Comparison of ENCODE assay signal across 1 cellular context in the genomic region with DNA sequence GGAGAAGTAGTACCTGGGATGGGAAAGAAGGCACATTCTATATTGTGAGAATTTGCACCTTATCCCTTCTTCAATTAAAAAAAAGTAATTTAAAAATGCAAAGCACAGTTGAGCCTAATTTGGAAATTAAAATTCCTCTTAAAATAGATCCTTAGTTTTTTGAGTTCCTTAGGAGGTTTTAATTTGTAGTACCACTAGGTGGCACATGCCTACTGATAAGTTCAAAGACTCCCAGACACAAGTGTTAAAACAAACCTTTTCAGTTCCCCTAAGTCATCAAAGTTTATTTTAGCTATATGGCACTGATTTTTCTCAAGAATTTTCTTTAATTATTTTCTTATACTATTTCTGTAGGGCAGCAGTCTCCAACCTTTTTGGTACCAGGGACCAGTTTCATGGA.
TF ChIP-seq lines count a peak whose summit lies in the region.

No MANE protein-coding gene starts in this region.

TF ChIP-seq in GM23338, 12 proteins besides CTCF, POLR2A, EP300 and RAD21:
- TF ChIP-seq, protein P1, sequence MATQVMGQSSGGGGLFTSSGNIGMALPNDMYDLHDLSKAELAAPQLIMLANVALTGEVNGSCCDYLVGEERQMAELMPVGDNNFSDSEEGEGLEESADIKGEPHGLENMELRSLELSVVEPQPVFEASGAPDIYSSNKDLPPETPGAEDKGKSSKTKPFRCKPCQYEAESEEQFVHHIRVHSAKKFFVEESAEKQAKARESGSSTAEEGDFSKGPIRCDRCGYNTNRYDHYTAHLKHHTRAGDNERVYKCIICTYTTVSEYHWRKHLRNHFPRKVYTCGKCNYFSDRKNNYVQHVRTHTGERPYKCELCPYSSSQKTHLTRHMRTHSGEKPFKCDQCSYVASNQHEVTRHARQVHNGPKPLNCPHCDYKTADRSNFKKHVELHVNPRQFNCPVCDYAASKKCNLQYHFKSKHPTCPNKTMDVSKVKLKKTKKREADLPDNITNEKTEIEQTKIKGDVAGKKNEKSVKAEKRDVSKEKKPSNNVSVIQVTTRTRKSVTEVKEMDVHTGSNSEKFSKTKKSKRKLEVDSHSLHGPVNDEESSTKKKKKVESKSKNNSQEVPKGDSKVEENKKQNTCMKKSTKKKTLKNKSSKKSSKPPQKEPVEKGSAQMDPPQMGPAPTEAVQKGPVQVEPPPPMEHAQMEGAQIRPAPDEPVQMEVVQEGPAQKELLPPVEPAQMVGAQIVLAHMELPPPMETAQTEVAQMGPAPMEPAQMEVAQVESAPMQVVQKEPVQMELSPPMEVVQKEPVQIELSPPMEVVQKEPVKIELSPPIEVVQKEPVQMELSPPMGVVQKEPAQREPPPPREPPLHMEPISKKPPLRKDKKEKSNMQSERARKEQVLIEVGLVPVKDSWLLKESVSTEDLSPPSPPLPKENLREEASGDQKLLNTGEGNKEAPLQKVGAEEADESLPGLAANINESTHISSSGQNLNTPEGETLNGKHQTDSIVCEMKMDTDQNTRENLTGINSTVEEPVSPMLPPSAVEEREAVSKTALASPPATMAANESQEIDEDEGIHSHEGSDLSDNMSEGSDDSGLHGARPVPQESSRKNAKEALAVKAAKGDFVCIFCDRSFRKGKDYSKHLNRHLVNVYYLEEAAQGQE (IDR thresholded peaks at IDR 0.05; ENCODE audit: unreplicated experiment) = no peak
- TF ChIP-seq EZH2phosphoT487 (IDR thresholded peaks at IDR 0.05; ENCODE audit: unreplicated experiment) (no peak), JUNB (IDR thresholded peaks at IDR 0.05; ENCODE audit: unreplicated experiment) (no peak), ZNF114 (CRISPR knock-in tag; IDR thresholded peaks at IDR 0.05) (no peak), NANOG (IDR thresholded peaks at IDR 0.05; ENCODE audit: borderline replicate concordance) (no peak), STAT1 (IDR thresholded peaks at IDR 0.05; ENCODE audit: unreplicated experiment) (no peak)
- TF ChIP-seq, protein P2, sequence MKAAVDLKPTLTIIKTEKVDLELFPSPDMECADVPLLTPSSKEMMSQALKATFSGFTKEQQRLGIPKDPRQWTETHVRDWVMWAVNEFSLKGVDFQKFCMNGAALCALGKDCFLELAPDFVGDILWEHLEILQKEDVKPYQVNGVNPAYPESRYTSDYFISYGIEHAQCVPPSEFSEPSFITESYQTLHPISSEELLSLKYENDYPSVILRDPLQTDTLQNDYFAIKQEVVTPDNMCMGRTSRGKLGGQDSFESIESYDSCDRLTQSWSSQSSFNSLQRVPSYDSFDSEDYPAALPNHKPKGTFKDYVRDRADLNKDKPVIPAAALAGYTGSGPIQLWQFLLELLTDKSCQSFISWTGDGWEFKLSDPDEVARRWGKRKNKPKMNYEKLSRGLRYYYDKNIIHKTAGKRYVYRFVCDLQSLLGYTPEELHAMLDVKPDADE (IDR thresholded peaks at IDR 0.05) = no peak
